Comparison of ENCODE assay signal across 16 cellular contexts in genomic region chr3:65979731-65980130, GRCh38. TPM values are rescaled to one million over a fixed set of nuclear protein-coding genes. Genes with fewer than 3 reads are reported as not detected.
A peak's percentile ranks its signal among the peaks of the same experiment; 100 is the strongest.
DNase-seq lines count a peak whose midpoint lies in the region; ATAC-seq and TF ChIP-seq lines count a peak whose summit lies in the region.
"Had no signal": no experiment of that assay in that cellular context is flagged by ENCODE, and none has a peak within 500 bp of the region (broad histone marks: within the 10 kb centered on the region; RNA-seq: fewer than 3 reads in every experiment).

No MANE protein-coding gene starts in this region.

- H3K27me3 Mint-ChIP-seq in endodermal cell (ENCODE audit: insufficient read depth) = no peaks in the 10 kb centered on the region
- H3K27me3 Mint-ChIP-seq: B cell, memory B cell had no signal

- peak overlapping the region; percentile 68 for H3K27ac Mint-ChIP-seq in endodermal cell
- H3K27ac Mint-ChIP-seq: B cell, memory B cell had no signal

- no peaks in the 10 kb centered on the region for H3K27me3 ChIP-seq in endodermal cell (ENCODE audit: control insufficient read depth, insufficient read depth, low read length, poor library complexity, severe bottlenecking)
- H3K27me3 ChIP-seq in gastrocnemius medialis = no peaks in the 10 kb centered on the region
- no peaks in the 10 kb centered on the region for H3K27me3 ChIP-seq in HAP-1 (ENCODE audit: low read depth)

- H3K9ac ChIP-seq in endodermal cell (ENCODE audit: extremely low read depth, low read length, poor library complexity, severe bottlenecking) = no peak overlapping the region
- H3K9ac ChIP-seq: KMS-11 had no signal

- H3K4me1 ChIP-seq in endodermal cell (ENCODE audit: control insufficient read depth, insufficient read depth, low read length) = no peaks in the 10 kb centered on the region
- H3K4me1 ChIP-seq in gastrocnemius medialis = no peaks in the 10 kb centered on the region
- no peaks in the 10 kb centered on the region for H3K4me1 ChIP-seq in HAP-1

- WGBS in endodermal cell (ENCODE audit: insufficient coverage in 1 of 2, insufficient read length in 1 of 2), 2 experiments = 92 to 93% methylated on average over 2 to 4 of the region's 4 CpGs

- intact Hi-C loops in gastrocnemius medialis (cut with DNase I; ENCODE audit: low total_unique reads) = no loop called here
- intact Hi-C loops in left colon (cut with DNase I, micrococcal nuclease) = no loop called here

- H3K9me3 ChIP-seq in endodermal cell (ENCODE audit: control insufficient read depth, low read length) (no peaks in the 10 kb centered on the region), gastrocnemius medialis (no peaks in the 10 kb centered on the region), HAP-1 (no peaks in the 10 kb centered on the region)

- in situ Hi-C loops in gastrocnemius medialis (cut with MboI; ENCODE audit: low sequenced_read_pairs in 4 of 4) = no loop called here
- in situ Hi-C loops in HAP-1 (cut with MboI; ENCODE audit: low sequenced_read_pairs) = no loop called here

- no peaks in the 10 kb centered on the region for H3K36me3 Mint-ChIP-seq in endodermal cell (ENCODE audit: low read depth)
- H3K36me3 Mint-ChIP-seq: memory B cell had no signal

- DNase-seq in AG08395 (ENCODE audit: low spot score) = peak; percentile 82
- peak; percentile 88 for DNase-seq in HS-27A (ENCODE audit: low read depth)
- DNase-seq in endodermal cell = no peak
- DNase-seq in myocyte (ENCODE audit: low read depth) = peak; percentile 47
- no peak for DNase-seq in gastrocnemius medialis
- no peak for DNase-seq in left colon
- DNase-seq in HAP-1 (ENCODE audit: low spot score in 2 of 2) = no peak
- no peak for DNase-seq in NCI-H2227 (lab: John Stamatoyannopoulos, UW; ENCODE audit: unreplicated experiment)
- DNase-seq: activated gamma-delta T cell treated with Interleukin-2 at 50 U/mL for 16 hours, NCI-H1694, SHP77 had no signal

- H3K36me3 ChIP-seq in endodermal cell (ENCODE audit: control insufficient read depth, insufficient read depth, low read length) (no peaks in the 10 kb centered on the region), gastrocnemius medialis (no peaks in the 10 kb centered on the region), HAP-1 (replicated peaks) (no peaks in the 10 kb centered on the region)

- ATAC-seq in gastrocnemius medialis (no peak), left colon (no peak)

- H3K4me3 ChIP-seq in endodermal cell (ENCODE audit: low read length) (no peak overlapping the region), gastrocnemius medialis (no peak overlapping the region), HAP-1 (no peak overlapping the region)

- no peak overlapping the region for H3K4me3 Mint-ChIP-seq in endodermal cell
- H3K4me3 Mint-ChIP-seq: B cell; central memory CD8-positive, alpha-beta T cell; memory B cell had no signal

- peaks cover 8% of the 10 kb centered on the region for H3K4me1 Mint-ChIP-seq in endodermal cell
- H3K4me1 Mint-ChIP-seq: B cell; central memory CD8-positive, alpha-beta T cell; memory B cell had no signal

- H3K27ac ChIP-seq in endodermal cell (ENCODE audit: low read depth, low read length) = no peak overlapping the region
- H3K27ac ChIP-seq in gastrocnemius medialis = no peak overlapping the region
- H3K27ac ChIP-seq: epithelial cell of prostate, KMS-11 had no signal

- H3K9me3 Mint-ChIP-seq in endodermal cell = no peaks in the 10 kb centered on the region
- H3K9me3 Mint-ChIP-seq: central memory CD8-positive, alpha-beta T cell; memory B cell had no signal

- TF ChIP-seq CTCF in endodermal cell (conservative IDR thresholded peaks at IDR 0.05) = no peak
- TF ChIP-seq CTCF in gastrocnemius medialis (IDR thresholded peaks at IDR 0.05 in 4 of 5, conservative IDR thresholded peaks at IDR 0.05 in 1 of 5) = no peak

- no peak for TF ChIP-seq POLR2A in gastrocnemius medialis (IDR thresholded peaks at IDR 0.05)

RNA-seq across cellular contexts. Expression of gene MAGI1, which starts 59.0 kb away (rescaled TPM):
- total RNA-seq in endodermal cell (10 to 100 TPM; 38.6 to 45.1 TPM), myocyte (10.6 and 14.5 TPM in 2 replicates), gastrocnemius medialis (1 to 10 TPM; 2.6 to 7.5 (median 3.9) TPM), left colon (10 to 100 TPM; 45.9 to 49.2 TPM)
- polyA plus RNA-seq in endodermal cell (2013, experiment 1 of 2) = 33.5 TPM
- 28.6 TPM for polyA plus RNA-seq in endodermal cell (2013, experiment 2 of 2)
- polyA plus RNA-seq in myocyte (2012) = 7.2 TPM

Comparison
In these comparisons a context has a peak if more than half of its experiments do, and no peak if none do; other contexts are left out.
1. DNase-seq: peak in AG08395 (single experiment), HS-27A (single experiment) and myocyte (single experiment); none in endodermal cell (single experiment), gastrocnemius medialis (0 of 2), left colon (0 of 2), HAP-1 (0 of 2) and NCI-H2227 (single experiment).